In genomic region chrX:71170660-71171059, GRCh38 we compare ENCODE assay signal across 30 cellular contexts. TPM values are rescaled to one million over a fixed set of nuclear protein-coding genes. Genes with fewer than 3 reads are reported as not detected.
"Had no signal": no experiment of that assay in that cellular context is flagged by ENCODE, and none has a peak within 500 bp of the region (broad histone marks: within the 10 kb centered on the region; RNA-seq: fewer than 3 reads in every experiment).

No MANE protein-coding gene starts in this region.

- ATAC-seq: activated CD4-positive, alpha-beta T cell treated with anti-CD3 and anti-CD28 coated beads for 36 hours; activated T-cell treated with anti-CD3 and anti-CD28 coated beads, Interleukin-2, amount 50 U/mL, for 4 hours; left lung; natural killer cell; right cardiac atrium; stimulated activated naive CD8-positive, alpha-beta T cell treated with anti-CD3 and anti-CD28 coated beads, Interleukin-15, Interleukin-2, amounts not matched to agents 100 U/mL and 50 U/mL, for 24 hours had no signal

- H3K9ac ChIP-seq: parathyroid adenoma had no signal

- H3K27me3 Mint-ChIP-seq: activated B cell treated with CpG ODN at 0.5 μM for 24 hours; activated CD4-positive, alpha-beta T cell treated with anti-CD3 and anti-CD28 coated beads for 36 hours; activated naive CD8-positive, alpha-beta T cell had no signal

- H3K79me2 ChIP-seq: hepatocyte, parathyroid adenoma had no signal

- H3K9me3 ChIP-seq: breast epithelium, colonic mucosa, esophagus muscularis mucosa, left lung, tibial artery had no signal

- H3K4me3 ChIP-seq: breast epithelium, colonic mucosa, esophagus muscularis mucosa, hepatocyte, left lung, lung, tibial artery had no signal

- H3K9me3 Mint-ChIP-seq: activated B cell treated with CpG ODN at 0.5 μM for 24 hours; activated T-cell treated with anti-CD3 and anti-CD28 coated beads, Interleukin-2, amount 50 U/mL, for 4 hours; activated T-helper 2 cell treated with anti-CD3 and anti-CD28 coated beads, Interferon-gamma antibody, Interleukin-2, Interleukin-4, amounts not matched to agents 10 μg/mL and 5 μg/mL and 100 μg/mL, durations not matched to agents 14 hours and 24 hours and 36 hours; natural killer cell; T-helper 2 cell treated with Interferon-gamma antibody and Interleukin-4, amounts not matched to agents 5 μg/mL and 100 μg/mL, for 36 hours had no signal

- H3K27ac Mint-ChIP-seq: activated B cell treated with CpG ODN at 0.5 μM for 24 hours; activated CD4-positive, alpha-beta T cell treated with anti-CD3 and anti-CD28 coated beads for 36 hours; activated naive CD8-positive, alpha-beta T cell had no signal

- H3K27ac ChIP-seq: breast epithelium, colonic mucosa, esophagus muscularis mucosa, parathyroid adenoma, tibial artery had no signal

- H3K4me1 ChIP-seq: breast epithelium, colonic mucosa, esophagus muscularis mucosa, left lung, tibial artery had no signal

- H3K4me2 ChIP-seq: hepatocyte had no signal

- H3K27me3 ChIP-seq: colonic mucosa, esophagus muscularis mucosa, hepatocyte, left lung, tibial artery had no signal

- H3K4me3 Mint-ChIP-seq: activated B cell treated with CpG ODN at 0.5 μM for 24 hours; activated CD4-positive, alpha-beta T cell treated with anti-CD3 and anti-CD28 coated beads for 36 hours; activated naive CD8-positive, alpha-beta T cell; activated T-cell treated with anti-CD3 and anti-CD28 coated beads, Interleukin-2, amount 50 U/mL, for 4 hours; natural killer cell; T-helper 2 cell treated with Interferon-gamma antibody and Interleukin-4, amounts not matched to agents 5 μg/mL and 100 μg/mL, for 36 hours had no signal

- H3K36me3 ChIP-seq: breast epithelium, colonic mucosa, left lung, tibial artery had no signal

- H2AFZ ChIP-seq: hepatocyte had no signal

- H3K36me3 Mint-ChIP-seq: mesothelial cell of epicardium, natural killer cell had no signal

- DNase-seq: activated B cell treated with CpG ODN at 0.5 μM for 24 hours; activated CD4-positive, alpha-beta T cell treated with anti-CD3 and anti-CD28 coated beads for 36 hours; activated CD4-positive, alpha-beta T cell treated with anti-CD3 and anti-CD28 coated beads, Interleukin-2, amount 50 U/mL, for 48 hours; activated CD8-positive, alpha-beta memory T cell treated with anti-CD3 and anti-CD28 coated beads, Interleukin-2, amount 50 U/mL, for 48 hours; activated naive CD4-positive, alpha-beta T cell; activated T-cell treated with anti-CD3 and anti-CD28 coated beads, Interleukin-2, amount 50 U/mL, for 4 hours; colonic mucosa; glutamatergic neuron; kidney glomerular epithelial cell; natural killer cell; right cardiac atrium; stimulated activated CD4-positive, alpha-beta T cell treated with anti-CD3 and anti-CD28 coated beads, Interleukin-12 subunit alpha, Interleukin-12 subunit beta, amount 100 ng/mL, for 4 hours; stimulated activated CD4-positive, alpha-beta T cell treated with anti-CD3 and anti-CD28 coated beads, Interleukin-4, amount 100 ng/mL, for 4 hours; stimulated activated naive CD8-positive, alpha-beta T cell treated with anti-CD3 and anti-CD28 coated beads, Interleukin-15, Interleukin-2, amounts not matched to agents 100 U/mL and 50 U/mL, for 24 hours; tibial artery had no signal

RNA-seq across cellular contexts. Expression of gene GJB1, which starts 52.4 kb away (rescaled TPM):
- total RNA-seq: activated B cell treated with CpG ODN at 0.5 μM for 24 hours; activated CD4-positive, alpha-beta T cell treated with anti-CD3 and anti-CD28 coated beads for 36 hours; activated CD8-positive, alpha-beta memory T cell treated with anti-CD3 and anti-CD28 coated beads for 36 hours; activated T-cell treated with anti-CD3 and anti-CD28 coated beads, Interleukin-2, amount 50 U/mL, for 4 hours; activated T-helper 2 cell treated with anti-CD3 and anti-CD28 coated beads, Interferon-gamma antibody, Interleukin-2, Interleukin-4, amounts not matched to agents 10 μg/mL and 5 μg/mL and 100 μg/mL, durations not matched to agents 14 hours and 24 hours and 36 hours; astrocyte; frontal cortex; mesothelial cell of epicardium; natural killer cell; pulmonary artery endothelial cell; right cardiac atrium; subcutaneous adipose tissue had no signal

RNA-seq across cellular contexts. Expression of gene IL2RG, which starts 59.3 kb away (rescaled TPM):
- total RNA-seq: frontal cortex, mesothelial cell of epicardium, pulmonary artery endothelial cell had no signal
